Comparison of ENCODE assay signal across 16 cellular contexts in the genomic region with DNA sequence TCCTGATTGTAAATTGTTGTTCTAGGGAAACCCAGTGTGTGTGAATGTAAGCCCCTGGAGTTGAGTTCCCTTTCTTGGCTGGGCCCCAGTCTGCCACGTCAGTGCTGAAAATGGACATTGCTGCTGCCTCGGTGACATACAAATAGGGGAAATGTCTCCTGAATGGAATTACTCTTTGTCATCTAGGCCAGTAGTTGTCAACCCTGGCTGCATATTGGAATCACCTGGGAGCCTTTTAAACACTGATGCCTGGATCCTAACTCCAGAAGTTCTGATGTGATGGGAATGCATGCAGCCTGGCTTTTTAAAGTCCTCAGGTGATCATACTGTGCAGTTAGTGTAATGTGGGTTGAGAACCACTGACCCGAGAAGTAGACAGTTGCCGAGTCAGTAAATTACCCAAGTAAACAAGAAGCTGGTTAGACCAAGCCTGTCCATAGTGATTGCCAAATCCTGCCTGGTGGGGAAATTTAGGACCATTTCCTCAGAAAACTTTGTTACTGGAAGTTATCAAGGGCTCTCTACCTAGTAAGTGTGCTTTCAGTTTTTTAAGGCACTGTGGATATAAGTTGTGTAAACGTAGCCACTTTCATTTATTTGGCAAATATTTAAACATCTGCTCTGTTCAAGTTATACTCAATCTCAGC. TPM values are rescaled to one million over a fixed set of nuclear protein-coding genes. Genes with fewer than 3 reads are reported as not detected.
A peak's percentile ranks its signal among the peaks of the same experiment; 100 is the strongest.
DNase-seq lines count a peak whose midpoint lies in the region; ATAC-seq and TF ChIP-seq lines count a peak whose summit lies in the region.
"Had no signal": no experiment of that assay in that cellular context is flagged by ENCODE, and none has a peak within 500 bp of the region (broad histone marks: within the 10 kb centered on the region; RNA-seq: fewer than 3 reads in every experiment).

No MANE protein-coding gene starts in this region.

- H4K8ac ChIP-seq in mesenchymal stem cell (ENCODE audit: low read length), result peak overlapping the region; percentile 70

- H3K4me3 ChIP-seq in mesenchymal stem cell (ENCODE audit: insufficient read depth in 1 of 2, low read depth in 1 of 2, low read length in 2 of 2), result no peak overlapping the region
- H3K4me3 ChIP-seq: GM23248 had no signal

- no peak overlapping the region for H3K9ac ChIP-seq in mesenchymal stem cell (ENCODE audit: low read length)
- H3K9ac ChIP-seq: GM23248 had no signal

- peaks cover 0 to 44% of the 10 kb centered on the region in 2 experiments for H3K36me3 ChIP-seq in mesenchymal stem cell (ENCODE audit: control insufficient read depth in 1 of 2, insufficient read depth in 2 of 2, low read depth in 1 of 2, low read length in 2 of 2)
- H3K36me3 ChIP-seq: BE2C had no signal

- peaks cover 68% of the 10 kb centered on the region for H3K4me1 Mint-ChIP-seq in chondrocyte (ENCODE audit: low read depth)

- no peak for ATAC-seq in GM18907 (IDR thresholded peaks at IDR 0.05; ENCODE audit: unreplicated experiment)

- H3K79me1 ChIP-seq in mesenchymal stem cell (replicated peaks; ENCODE audit: low read length, poor library complexity, severe bottlenecking), result no peaks in the 10 kb centered on the region

- no peaks in the 10 kb centered on the region for H3K27me3 Mint-ChIP-seq in chondrocyte (ENCODE audit: low read depth)

- H3K4me1 ChIP-seq in mesenchymal stem cell (ENCODE audit: control insufficient read depth, insufficient read depth, low read depth, low read length), result peaks cover 27% of the 10 kb centered on the region
- H3K4me1 ChIP-seq: BE2C had no signal

- peak overlapping the region in 1 of 2 experiments; percentile 86 for H2BK12ac ChIP-seq in mesenchymal stem cell (ENCODE audit: low read length in 2 of 2)

- peak overlapping the region; percentile 77 for H4K91ac ChIP-seq in mesenchymal stem cell (ENCODE audit: low read length)

- peak overlapping the region; percentile 7 to 84 for H3K18ac ChIP-seq in mesenchymal stem cell (ENCODE audit: low read depth in 1 of 2, low read length in 2 of 2)

- no peaks in the 10 kb centered on the region for H3K9me3 ChIP-seq in mesenchymal stem cell (ENCODE audit: control insufficient read depth, low read length)
- H3K9me3 ChIP-seq: BE2C had no signal

- H3K27ac Mint-ChIP-seq in chondrocyte (ENCODE audit: unreplicated experiment), result peak overlapping the region; percentile 86
- H3K27ac Mint-ChIP-seq: activated CD8-positive, alpha-beta T cell treated with anti-CD3 and anti-CD28 coated beads for 36 hours had no signal

- peak overlapping the region; percentile 2 for H3K4me2 ChIP-seq in mesenchymal stem cell (ENCODE audit: low read length, poor library complexity, severe bottlenecking)

- no peak overlapping the region for H3K23ac ChIP-seq in mesenchymal stem cell (ENCODE audit: low read length in 2 of 2)

- 88% methylated on average over 4 of the region's 5 CpGs for WGBS in mesenchymal stem cell

- H3K27me3 ChIP-seq in mesenchymal stem cell (ENCODE audit: control insufficient read depth in 1 of 2, insufficient read depth in 1 of 2, low read length in 2 of 2), result no peaks in the 10 kb centered on the region
- H3K27me3 ChIP-seq: BE2C had no signal

- H2BK5ac ChIP-seq in mesenchymal stem cell (ENCODE audit: low read depth, low read length, poor library complexity, severe bottlenecking), result peak overlapping the region; percentile 10

- H2BK15ac ChIP-seq in mesenchymal stem cell (ENCODE audit: low read depth, poor library complexity, severe bottlenecking), result no peak overlapping the region

- H3K4ac ChIP-seq in mesenchymal stem cell (ENCODE audit: low read depth in 1 of 2, low read length in 2 of 2), result peak overlapping the region; percentile 30 to 80

- TF ChIP-seq CTCF in 22Rv1 (IDR thresholded peaks at IDR 0.05) (no peak), chondrocyte (IDR thresholded peaks at IDR 0.05) (no peak)

- H3K4me3 Mint-ChIP-seq in chondrocyte (ENCODE audit: unreplicated experiment), result no peak overlapping the region
- H3K4me3 Mint-ChIP-seq: activated CD8-positive, alpha-beta T cell treated with anti-CD3 and anti-CD28 coated beads for 36 hours had no signal

- H2AFZ ChIP-seq in mesenchymal stem cell (ENCODE audit: low read depth, low read length), result no peak overlapping the region
- H2AFZ ChIP-seq: GM23248 had no signal

- H2BK120ac ChIP-seq in mesenchymal stem cell (ENCODE audit: low read depth, low read length), result no peak overlapping the region

- DNase-seq in M059J (ENCODE audit: low read depth) (peak; percentile 89), chondrocyte (ENCODE audit: low spot score) (no peak), mesenchymal stem cell (peak; percentile 62), SK-N-DZ (ENCODE audit: low spot score) (no peak), NCI-H526 (lab: John Stamatoyannopoulos, UW) (no peak)
- no peak for DNase-seq in stimulated activated CD4-positive, alpha-beta T cell treated with anti-CD3 and anti-CD28 coated beads, Interleukin-4, amount 100 ng/mL, for 24 hours
- DNase-seq: activated CD8-positive, alpha-beta T cell treated with anti-CD3 and anti-CD28 coated beads for 36 hours; amygdala; BE2C; GM23248; Kasumi-1; NCI-H446; small intestine; SW 1271 had no signal

- H3K14ac ChIP-seq in mesenchymal stem cell (ENCODE audit: low read length in 2 of 2), result no peak overlapping the region

- no peaks in the 10 kb centered on the region for H3K36me3 Mint-ChIP-seq in chondrocyte (ENCODE audit: low read depth)

- peak overlapping the region; percentile 73 for H2AK5ac ChIP-seq in mesenchymal stem cell (ENCODE audit: low read length, severe bottlenecking)

- H3K27ac ChIP-seq in 22Rv1 (0 out of 2 replicates have a peak overlapping the region, but pooled peaks have one; percentile 10), mesenchymal stem cell (ENCODE audit: low read length, poor library complexity, severe bottlenecking) (peak overlapping the region; percentile 90)
- H3K27ac ChIP-seq: GM23248 had no signal

- no peaks in the 10 kb centered on the region for H3K9me3 Mint-ChIP-seq in chondrocyte (ENCODE audit: low read depth)
- H3K9me3 Mint-ChIP-seq: activated CD8-positive, alpha-beta T cell treated with anti-CD3 and anti-CD28 coated beads for 36 hours had no signal

RNA-seq across cellular contexts. Expression of gene IL1R1, which starts 27.6 kb away (rescaled TPM):
- total RNA-seq in M059J (2014; rRNA removed; shearing (Covaris generic)), result 7.9 and 12.4 TPM in 2 replicates
- 22.0 to 53.7 TPM (median 22.9 TPM) in 3 replicates for total RNA-seq in chondrocyte
- 378 TPM for polyA plus RNA-seq in mesenchymal stem cell (2013, experiment 1 of 2)
- polyA plus RNA-seq in mesenchymal stem cell (2013, experiment 2 of 2), result 388 TPM
- polyA plus RNA-seq in SK-N-DZ (2014; cell fraction: cytosol; rRNA removed), result not detected in 2 replicates
- not detected in 2 replicates for polyA plus RNA-seq in SK-N-DZ (2014; cell fraction: nucleus; rRNA removed)

Comparison
In these comparisons a context has a peak if more than half of its experiments do, and no peak if none do; other contexts are left out.
1. DNase-seq: peak in M059J (single experiment) and mesenchymal stem cell (single experiment); none in chondrocyte (single experiment), SK-N-DZ (single experiment), NCI-H526 (0 of 2) and stimulated activated CD4-positive, alpha-beta T cell treated with anti-CD3 and anti-CD28 coated beads, Interleukin-4, amount 100 ng/mL, for 24 hours (single experiment).